ENCODE assay signal across 17 cellular contexts in the genomic region with DNA sequence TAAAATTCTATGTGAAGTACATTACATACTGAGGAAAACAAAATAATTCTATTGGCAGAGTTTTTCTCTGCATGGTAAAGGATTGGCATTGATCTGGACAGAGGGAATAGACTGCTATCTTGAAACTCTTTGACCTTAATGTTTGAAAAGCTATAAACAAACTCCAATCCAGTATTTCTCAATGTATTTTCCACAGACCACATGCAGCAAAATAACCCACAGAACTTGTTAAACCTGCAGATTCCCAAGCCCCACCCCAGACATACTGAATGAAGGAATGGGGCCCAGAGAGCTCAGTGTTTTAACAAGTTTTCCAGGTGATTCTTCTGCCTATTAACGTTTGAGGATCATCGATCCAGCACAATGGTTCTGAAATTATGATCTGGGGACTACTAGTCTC. TPM values are rescaled to one million over a fixed set of nuclear protein-coding genes. Genes with fewer than 3 reads are reported as not detected.
DNase-seq lines count a peak whose midpoint lies in the region; ATAC-seq and TF ChIP-seq lines count a peak whose summit lies in the region.
"Had no signal": no experiment of that assay in that cellular context is flagged by ENCODE, and none has a peak within 500 bp of the region (broad histone marks: within the 10 kb centered on the region; RNA-seq: fewer than 3 reads in every experiment).

No MANE protein-coding gene starts in this region.

- CTCF ChIA-PET in mammary epithelial cell (lab: Charles Lee; ENCODE audit: low non-redundant PET) (no interaction called here), MCF 10A (lab: Yijun Ruan, JAX) (interaction anchor here (0.6 kb wide), 1 partner anchor 60 kb away, joined by 6 read pairs; no protein-coding TSS in a partner anchor)

- ATAC-seq in left lung, result peak; percentile 53

- H3K36me3 ChIP-seq in mammary epithelial cell (ENCODE audit: insufficient read depth, low read length) (no peaks in the 10 kb centered on the region), left lung (no peaks in the 10 kb centered on the region)
- H3K36me3 ChIP-seq: BLaER1 treated with 17β-estradiol and CSF1 and Interleukin-3, amounts not matched to agents 10 nM and 100 nM had no signal

- no peak overlapping the region for H3K27ac ChIP-seq in mammary epithelial cell (ENCODE audit: insufficient read depth, low read depth, low read length)
- peak overlapping the region; percentile 5 for H3K27ac ChIP-seq in epithelial cell of prostate
- H3K27ac ChIP-seq in left lung, result no peak overlapping the region
- H3K27ac ChIP-seq: BLaER1 treated with 17β-estradiol and CSF1 and Interleukin-3, amounts not matched to agents 10 nM and 100 nM; HL-60 had no signal

- H2AFZ ChIP-seq in mammary epithelial cell (ENCODE audit: low read depth, low read length), result no peak overlapping the region

- no peak overlapping the region for H3K27ac Mint-ChIP-seq in MCF 10A (ENCODE audit: low read depth, unreplicated experiment)
- peak overlapping the region; percentile 54 for H3K27ac Mint-ChIP-seq in type B pancreatic cell
- H3K27ac Mint-ChIP-seq: CD4-positive, CD25-positive, alpha-beta regulatory T cell; HFFc6 had no signal

- H3K4me2 ChIP-seq in mammary epithelial cell (ENCODE audit: insufficient read depth, low read depth, low read length), result peak overlapping the region; percentile 10
- H3K4me2 ChIP-seq: BLaER1 treated with 17β-estradiol and CSF1 and Interleukin-3, amounts not matched to agents 10 nM and 100 nM had no signal

- H3K4me3 Mint-ChIP-seq in MCF 10A (ENCODE audit: unreplicated experiment) (no peak overlapping the region), type B pancreatic cell (no peak overlapping the region)
- H3K4me3 Mint-ChIP-seq: CD4-positive, CD25-positive, alpha-beta regulatory T cell; HFFc6 had no signal

- 16% methylated on average over 2 of the region's 2 CpGs for WGBS in mammary epithelial cell (ENCODE audit: low coverage, missing lambda C conversion rate)

- H3K27me3 Mint-ChIP-seq in MCF 10A (ENCODE audit: insufficient read depth, unreplicated experiment) (no peaks in the 10 kb centered on the region), type B pancreatic cell (no peaks in the 10 kb centered on the region)
- H3K27me3 Mint-ChIP-seq: CD4-positive, CD25-positive, alpha-beta regulatory T cell had no signal

- BruUV-seq in mammary epithelial cell (replicated peaks; lab: Mats Ljungman, UMichigan) (no TSS peak), MCF 10A (replicated peaks; lab: Mats Ljungman, UMichigan) (no TSS peak)

- H3K36me3 Mint-ChIP-seq in MCF 10A (ENCODE audit: insufficient read depth, unreplicated experiment), result no peaks in the 10 kb centered on the region
- H3K36me3 Mint-ChIP-seq in type B pancreatic cell, result no peaks in the 10 kb centered on the region
- H3K36me3 Mint-ChIP-seq: CD4-positive, CD25-positive, alpha-beta regulatory T cell had no signal

- H3K9me3 ChIP-seq in mammary epithelial cell (replicated peaks; ENCODE audit: insufficient read depth, low read length) (no peaks in the 10 kb centered on the region), left lung (no peaks in the 10 kb centered on the region)
- H3K9me3 ChIP-seq: BLaER1 treated with 17β-estradiol and CSF1 and Interleukin-3, amounts not matched to agents 10 nM and 100 nM had no signal

- DNase-seq in mammary epithelial cell (peak; percentile 24), MCF 10A (ENCODE audit: unreplicated experiment) (no peak), epithelial cell of prostate (ENCODE audit: low read depth, low spot score) (no peak), left lung (no peak), type B pancreatic cell (ENCODE audit: extremely low spot score, unreplicated experiment) (no peak), foreskin fibroblast (no peak), glomerular visceral epithelial cell (ENCODE audit: extremely low spot score) (no peak)
- DNase-seq in activated CD4-positive, alpha-beta T cell treated with anti-CD3 and anti-CD28 coated beads, Interleukin-2, amount 50 U/mL, for 48 hours, result no peak
- DNase-seq: 8988T; CD4-positive, CD25-positive, alpha-beta regulatory T cell; DND-41; GDM1; HCEC 1CT; HFFc6 had no signal

- H3K79me2 ChIP-seq in mammary epithelial cell (ENCODE audit: insufficient read depth, low read length), result no peaks in the 10 kb centered on the region

- H4K20me1 ChIP-seq in mammary epithelial cell (ENCODE audit: insufficient read depth, low read length), result no peaks in the 10 kb centered on the region
- H4K20me1 ChIP-seq: BLaER1 treated with 17β-estradiol and CSF1 and Interleukin-3, amounts not matched to agents 10 nM and 100 nM had no signal

- TF ChIP-seq CTCF in mammary epithelial cell (conservative IDR thresholded peaks at IDR 0.05 in 1 of 2, IDR thresholded peaks at IDR 0.05 in 1 of 2; ENCODE audit: extremely low read depth in 1 of 2, insufficient read depth in 1 of 2, low read depth in 1 of 2, low read length in 2 of 2) (no peak), MCF 10A (IDR thresholded peaks at IDR 0.05; ENCODE audit: unreplicated experiment) (no peak), left lung (IDR thresholded peaks at IDR 0.05) (no peak), type B pancreatic cell (conservative IDR thresholded peaks at IDR 0.05) (no peak), foreskin fibroblast (IDR thresholded peaks at IDR 0.05; ENCODE audit: low read depth, low read length) (no peak)

- H3K27me3 ChIP-seq in mammary epithelial cell (ENCODE audit: insufficient read depth, low read length) (no peaks in the 10 kb centered on the region), left lung (peaks cover 0 to 4% of the 10 kb centered on the region in 2 donors)

- H3K4me1 ChIP-seq in mammary epithelial cell (ENCODE audit: insufficient read depth, low read length) (peaks cover 3% of the 10 kb centered on the region), left lung (no peaks in the 10 kb centered on the region)
- H3K4me1 ChIP-seq: BLaER1 treated with 17β-estradiol and CSF1 and Interleukin-3, amounts not matched to agents 10 nM and 100 nM had no signal

- no peaks in the 10 kb centered on the region for H3K4me1 Mint-ChIP-seq in MCF 10A (ENCODE audit: insufficient read depth, unreplicated experiment)
- H3K4me1 Mint-ChIP-seq in type B pancreatic cell (ENCODE audit: unreplicated experiment), result no peaks in the 10 kb centered on the region
- H3K4me1 Mint-ChIP-seq: CD4-positive, CD25-positive, alpha-beta regulatory T cell had no signal

- dilution Hi-C loops in mammary epithelial cell (cut with HindIII; ENCODE audit: low sequenced_read_pairs), result no loop called here

- in situ Hi-C loops in mammary epithelial cell (cut with MboI; ENCODE audit: low sequenced_read_pairs in 2 of 2), result no loop called here

- H3K9me3 Mint-ChIP-seq in MCF 10A (ENCODE audit: unreplicated experiment), result no peaks in the 10 kb centered on the region
- H3K9me3 Mint-ChIP-seq in type B pancreatic cell, result no peaks in the 10 kb centered on the region
- H3K9me3 Mint-ChIP-seq: CD4-positive, CD25-positive, alpha-beta regulatory T cell; HFFc6 had no signal

- H3K4me3 ChIP-seq in mammary epithelial cell (replicated peaks in 1 of 3; ENCODE audit: insufficient read depth in 1 of 3, low read depth in 2 of 3, low read length in 3 of 3) (no peak overlapping the region), left lung (no peak overlapping the region), foreskin fibroblast (ENCODE audit: low read depth in 1 of 2, low read length in 2 of 2) (no peak overlapping the region)
- H3K4me3 ChIP-seq: BLaER1 treated with 17β-estradiol and CSF1 and Interleukin-3, amounts not matched to agents 10 nM and 100 nM had no signal

- POLR2A ChIA-PET in MCF 10A (lab: Yijun Ruan, JAX), result no interaction called here

- no peak overlapping the region for H3K9ac ChIP-seq in mammary epithelial cell (ENCODE audit: insufficient read depth, low read length)
- H3K9ac ChIP-seq: BLaER1 treated with 17β-estradiol and CSF1 and Interleukin-3, amounts not matched to agents 10 nM and 100 nM had no signal

- intact Hi-C loops in mammary epithelial cell (cut with micrococcal nuclease), result no loop called here
- intact Hi-C loops in MCF 10A (cut with micrococcal nuclease), result no loop called here
- intact Hi-C loops in left lung (cut with DNase I), result no loop called here

RNA-seq across cellular contexts. Expression of a gene that starts 15.7 kb away (rescaled TPM):
- total RNA-seq in mammary epithelial cell, result 10 to 100 TPM in 1 of 2 donors, 1 to 10 TPM in 1; 2.0 to 25.3 TPM
- polyA plus RNA-seq in mammary epithelial cell, result 4.1 TPM
- polyA minus RNA-seq in mammary epithelial cell, result 6.2 TPM
- total RNA-seq in MCF 10A (2022), result 0.09 and 0.17 TPM in 2 replicates
- total RNA-seq in left lung, result 10 to 100 TPM; 13.3 to 20.8 TPM
- total RNA-seq in type B pancreatic cell (ENCODE audit: low replicate concordance), result 14.8 and 29.4 TPM in 2 replicates
- total RNA-seq: CD4-positive, CD25-positive, alpha-beta regulatory T cell; H4 had no signal
- polyA plus RNA-seq: CD4-positive, CD25-positive, alpha-beta regulatory T cell had no signal
